ENCODE assay signal across 13 cellular contexts in genomic region chr15:39885099-39885777, GRCh38. TPM values are rescaled to one million over a fixed set of nuclear protein-coding genes. Genes with fewer than 3 reads are reported as not detected.
"Had no signal": no experiment of that assay in that cellular context is flagged by ENCODE, and none has a peak within 500 bp of the region (broad histone marks: within the 10 kb centered on the region; RNA-seq: fewer than 3 reads in every experiment).

No MANE protein-coding gene starts in this region.

- H3K36me3 ChIP-seq: lower lobe of right lung, spleen had no signal

- H3K9me3 ChIP-seq: lower lobe of right lung, psoas muscle, spleen had no signal

- H3K4me3 ChIP-seq: lower lobe of right lung, psoas muscle, spleen had no signal

- H3K4me1 ChIP-seq: psoas muscle had no signal

- DNase-seq: activated CD4-positive, alpha-beta T cell treated with anti-CD3 and anti-CD28 coated beads, Interleukin-2, amount 10 ng/mL, durations not matched to agents 7 days and 5 days; activated CD4-positive, CD25-positive, alpha-beta regulatory T cell; activated CD8-positive, alpha-beta memory T cell treated with anti-CD3 and anti-CD28 coated beads, Interleukin-2, amount 50 U/mL, for 48 hours; activated gamma-delta T cell treated with Interleukin-2 at 50 U/mL for 16 hours; effector memory CD8-positive, alpha-beta T cell; hypothalamus; lower lobe of right lung; nephron progenitor cell; psoas muscle; spleen; stimulated activated naive CD8-positive, alpha-beta T cell treated with anti-CD3 and anti-CD28 coated beads, Interleukin-15, amount 100 ng/mL, for 72 hours had no signal

- ATAC-seq: effector memory CD8-positive, alpha-beta T cell; lower lobe of right lung; psoas muscle; sciatic nerve; stimulated activated naive CD8-positive, alpha-beta T cell treated with anti-CD3 and anti-CD28 coated beads, Interleukin-15, amount 100 ng/mL, for 72 hours had no signal

- H3K27ac ChIP-seq: epithelial cell of prostate, lower lobe of right lung, psoas muscle, spleen had no signal

RNA-seq across cellular contexts. Expression of gene GPR176, which starts 34.8 kb away (rescaled TPM):
- total RNA-seq: activated CD4-positive, alpha-beta T cell treated with anti-CD3 and anti-CD28 coated beads, Interleukin-2, amount 10 ng/mL, durations not matched to agents 7 days and 5 days had no signal
